ENCODE assay signal across 8 cellular contexts in genomic region chr12:32305163-32305562, GRCh38.
DNase-seq lines count a peak whose midpoint lies in the region; FAIRE-seq and TF ChIP-seq lines count a peak whose summit lies in the region.

No MANE protein-coding gene starts in this region.

- FAIRE-seq in HTR-8/SVneo (lab: Jason Lieb, UNC), result no peak

- DNase-seq in NCI-H510A treated with DMSO at 0.1 percent for 48 hours (lab: John Stamatoyannopoulos, UW) (peak; percentile 6), NCI-H510A (lab: John Stamatoyannopoulos, UW) (no peak), NCI-H1105 (lab: John Stamatoyannopoulos, UW) (peak; percentile 38), choroid plexus epithelial cell (ENCODE audit: low read depth) (peak; percentile 68), pulmonary artery endothelial cell (ENCODE audit: low read depth, low spot score) (peak; percentile 15), HTR-8/SVneo (ENCODE audit: insufficient read length, low spot score) (no peak), NCI-H69 (lab: John Stamatoyannopoulos, UW) (no peak), ureter (ENCODE audit: low spot score) (no peak)

- peak; percentile 52 for TF ChIP-seq CTCF in choroid plexus epithelial cell (conservative IDR thresholded peaks at IDR 0.05; ENCODE audit: low read depth, low read length)

- H3K4me3 ChIP-seq in choroid plexus epithelial cell (ENCODE audit: low read depth, low read length), result no peak overlapping the region

Comparison
In these comparisons a context has a peak if more than half of its experiments do, and no peak if none do; other contexts are left out.
1. DNase-seq: peak in NCI-H510A treated with DMSO at 0.1 percent for 48 hours (single experiment), NCI-H1105 (single experiment), choroid plexus epithelial cell (single experiment) and pulmonary artery endothelial cell (single experiment); none in NCI-H510A (single experiment), HTR-8/SVneo (single experiment), NCI-H69 (single experiment) and ureter (single experiment).